ENCODE assay signal across 1 cellular context in the genomic region with DNA sequence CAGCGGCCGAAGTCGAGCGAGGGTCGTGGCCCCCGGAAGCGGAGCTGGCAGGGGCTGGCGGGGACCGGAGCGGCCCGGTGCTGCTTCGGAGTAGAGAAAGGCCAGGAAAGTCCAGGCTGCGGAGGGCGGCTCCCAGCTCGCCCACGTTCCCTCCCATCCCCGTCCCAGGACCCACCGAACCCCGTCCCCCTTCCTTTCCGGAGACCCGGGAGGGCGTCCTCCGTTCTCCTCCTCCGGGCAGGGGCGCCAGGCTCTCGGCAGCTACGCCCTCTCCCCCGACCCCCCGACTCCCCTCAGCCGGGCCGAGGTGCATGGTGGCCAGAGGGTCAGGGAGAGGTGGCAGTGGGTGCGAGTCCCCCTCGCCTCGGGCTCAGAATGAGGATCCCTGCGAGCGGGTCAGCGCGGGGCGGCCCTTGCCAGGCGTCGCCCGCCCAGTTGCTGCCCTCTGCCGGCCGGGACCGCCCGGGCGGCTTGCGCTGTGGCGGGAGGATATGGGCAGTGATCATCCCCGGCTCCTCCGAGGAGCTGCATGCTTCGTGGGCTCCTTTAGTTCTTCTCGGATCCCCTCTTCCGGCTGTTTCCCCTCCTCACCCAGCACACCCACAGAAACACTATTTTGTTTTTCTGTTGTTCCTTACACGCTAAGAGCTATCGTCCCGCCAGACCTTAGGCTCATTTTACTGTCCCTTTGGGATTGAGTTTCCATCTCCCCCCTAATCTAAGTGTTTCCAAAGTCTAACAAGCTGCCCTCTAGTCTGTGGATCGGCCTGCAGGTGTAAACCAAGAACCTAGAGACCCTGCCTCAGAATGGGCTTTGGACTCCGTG.
TF ChIP-seq lines count a peak whose summit lies in the region.

No MANE protein-coding gene starts in this region.

TF ChIP-seq in HEK293, 187 proteins besides CTCF, POLR2A, EP300 and RAD21 (continued from another document):
- TF ChIP-seq ZNF629 (tag by site-specific recombination; IDR thresholded peaks at IDR 0.05) (0 out of 2 replicates have a peak, but pooled peaks have one; percentile 31), YY2 (tag by site-specific recombination; IDR thresholded peaks at IDR 0.05) (no peak)
